1 cellular context compared by ENCODE assay signal in the genomic region with DNA sequence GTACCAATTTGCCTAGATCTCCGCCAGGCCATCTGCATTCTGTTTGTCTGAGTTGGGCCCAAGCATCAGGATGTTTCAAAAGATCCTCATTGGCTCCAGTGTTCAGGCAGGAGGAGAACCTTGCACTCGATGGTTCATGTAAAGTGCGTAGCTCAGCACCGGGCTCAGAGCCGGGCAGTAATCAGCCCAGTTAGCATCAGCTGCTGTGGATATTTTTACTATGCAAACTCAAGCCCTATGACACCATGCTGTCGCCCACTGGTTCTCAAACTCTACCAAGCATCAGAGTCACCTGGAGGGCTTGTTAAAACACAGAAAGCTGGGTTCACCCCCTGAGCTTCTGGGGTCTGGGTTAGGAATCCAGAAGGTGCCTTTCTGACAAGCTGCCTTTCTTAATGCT.
TF ChIP-seq lines count a peak whose summit lies in the region.

No MANE protein-coding gene starts in this region.

TF ChIP-seq in GM12878, 131 proteins besides CTCF, POLR2A, EP300 and RAD21 (continued from another document):
- TF ChIP-seq, protein P1, sequence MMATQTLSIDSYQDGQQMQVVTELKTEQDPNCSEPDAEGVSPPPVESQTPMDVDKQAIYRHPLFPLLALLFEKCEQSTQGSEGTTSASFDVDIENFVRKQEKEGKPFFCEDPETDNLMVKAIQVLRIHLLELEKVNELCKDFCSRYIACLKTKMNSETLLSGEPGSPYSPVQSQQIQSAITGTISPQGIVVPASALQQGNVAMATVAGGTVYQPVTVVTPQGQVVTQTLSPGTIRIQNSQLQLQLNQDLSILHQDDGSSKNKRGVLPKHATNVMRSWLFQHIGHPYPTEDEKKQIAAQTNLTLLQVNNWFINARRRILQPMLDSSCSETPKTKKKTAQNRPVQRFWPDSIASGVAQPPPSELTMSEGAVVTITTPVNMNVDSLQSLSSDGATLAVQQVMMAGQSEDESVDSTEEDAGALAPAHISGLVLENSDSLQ (IDR thresholded peaks at IDR 0.05), result no peak
- TF ChIP-seq SMC3 (IDR thresholded peaks at IDR 0.05; ENCODE audit: borderline replicate concordance, low read length), result no peak
- TF ChIP-seq RBBP5 (conservative IDR thresholded peaks at IDR 0.05), result no peak
- TF ChIP-seq, protein P2, sequence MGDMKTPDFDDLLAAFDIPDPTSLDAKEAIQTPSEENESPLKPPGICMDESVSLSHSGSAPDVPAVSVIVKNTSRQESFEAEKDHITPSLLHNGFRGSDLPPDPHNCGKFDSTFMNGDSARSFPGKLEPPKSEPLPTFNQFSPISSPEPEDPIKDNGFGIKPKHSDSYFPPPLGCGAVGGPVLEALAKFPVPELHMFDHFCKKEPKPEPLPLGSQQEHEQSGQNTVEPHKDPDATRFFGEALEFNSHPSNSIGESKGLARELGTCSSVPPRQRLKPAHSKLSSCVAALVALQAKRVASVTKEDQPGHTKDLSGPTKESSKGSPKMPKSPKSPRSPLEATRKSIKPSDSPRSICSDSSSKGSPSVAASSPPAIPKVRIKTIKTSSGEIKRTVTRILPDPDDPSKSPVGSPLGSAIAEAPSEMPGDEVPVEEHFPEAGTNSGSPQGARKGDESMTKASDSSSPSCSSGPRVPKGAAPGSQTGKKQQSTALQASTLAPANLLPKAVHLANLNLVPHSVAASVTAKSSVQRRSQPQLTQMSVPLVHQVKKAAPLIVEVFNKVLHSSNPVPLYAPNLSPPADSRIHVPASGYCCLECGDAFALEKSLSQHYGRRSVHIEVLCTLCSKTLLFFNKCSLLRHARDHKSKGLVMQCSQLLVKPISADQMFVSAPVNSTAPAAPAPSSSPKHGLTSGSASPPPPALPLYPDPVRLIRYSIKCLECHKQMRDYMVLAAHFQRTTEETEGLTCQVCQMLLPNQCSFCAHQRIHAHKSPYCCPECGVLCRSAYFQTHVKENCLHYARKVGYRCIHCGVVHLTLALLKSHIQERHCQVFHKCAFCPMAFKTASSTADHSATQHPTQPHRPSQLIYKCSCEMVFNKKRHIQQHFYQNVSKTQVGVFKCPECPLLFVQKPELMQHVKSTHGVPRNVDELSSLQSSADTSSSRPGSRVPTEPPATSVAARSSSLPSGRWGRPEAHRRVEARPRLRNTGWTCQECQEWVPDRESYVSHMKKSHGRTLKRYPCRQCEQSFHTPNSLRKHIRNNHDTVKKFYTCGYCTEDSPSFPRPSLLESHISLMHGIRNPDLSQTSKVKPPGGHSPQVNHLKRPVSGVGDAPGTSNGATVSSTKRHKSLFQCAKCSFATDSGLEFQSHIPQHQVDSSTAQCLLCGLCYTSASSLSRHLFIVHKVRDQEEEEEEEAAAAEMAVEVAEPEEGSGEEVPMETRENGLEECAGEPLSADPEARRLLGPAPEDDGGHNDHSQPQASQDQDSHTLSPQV (IDR thresholded peaks at IDR 0.05), result no peak
- no peak for TF ChIP-seq CBFB (IDR thresholded peaks at IDR 0.05; ENCODE audit: low read depth)
